24 cellular contexts compared by ENCODE assay signal in the genomic region with DNA sequence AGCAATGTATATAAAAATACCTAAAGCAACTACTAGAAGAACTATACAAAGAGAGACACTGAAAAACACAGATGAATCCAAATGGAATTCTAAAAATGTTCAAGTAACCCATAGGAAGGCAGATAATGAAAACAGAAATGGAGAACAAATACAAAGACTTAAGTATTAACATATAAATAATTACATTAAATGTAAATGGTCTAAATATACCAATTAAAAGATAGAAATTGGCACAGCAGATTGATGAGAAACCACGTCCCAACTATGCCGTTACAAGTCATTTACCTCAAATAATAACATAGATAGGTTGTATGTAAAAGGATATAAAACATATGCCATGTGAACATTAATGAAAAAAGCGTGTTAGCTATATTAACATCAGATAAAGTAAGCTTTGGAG.
"Had no signal": no experiment of that assay in that cellular context is flagged by ENCODE, and none has a peak within 500 bp of the region (broad histone marks: within the 10 kb centered on the region; RNA-seq: fewer than 3 reads in every experiment).

No MANE protein-coding gene starts in this region.

- H3K27me3 Mint-ChIP-seq: naive B cell had no signal

- H3K36me3 ChIP-seq: esophagus muscularis mucosa, gastroesophageal sphincter, heart right ventricle, left lung, lower lobe of right lung had no signal

- H3K27ac ChIP-seq: coronary artery, dorsolateral prefrontal cortex, esophagus muscularis mucosa, foreskin keratinocyte, gastroesophageal sphincter, heart right ventricle, left lung, lower lobe of right lung had no signal

- H3K27me3 ChIP-seq: dorsolateral prefrontal cortex, esophagus muscularis mucosa, foreskin keratinocyte, gastroesophageal sphincter, heart right ventricle, left lung had no signal

- DNase-seq: dermis blood vessel endothelial cell; dorsolateral prefrontal cortex; effector CD4-positive, alpha-beta T cell; effector memory CD4-positive, alpha-beta T cell; foreskin keratinocyte; head of caudate nucleus; heart right ventricle; hippocampal formation; left cardiac atrium; left lung; left ventricle myocardium superior; lower lobe of right lung; mesenchymal stem cell; mucosa of descending colon; naive B cell had no signal

- H3K4me3 Mint-ChIP-seq: mesothelial cell of epicardium had no signal

- H3K9me3 ChIP-seq: gastroesophageal sphincter, left lung, lower lobe of right lung, mucosa of descending colon had no signal

- H3K4me3 ChIP-seq: coronary artery, dorsolateral prefrontal cortex, esophagus muscularis mucosa, gastroesophageal sphincter, heart right ventricle, left lung, lower lobe of right lung, mucosa of descending colon had no signal

- H3K4me1 ChIP-seq: foreskin keratinocyte, left lung, lower lobe of right lung had no signal

- ATAC-seq: foreskin keratinocyte, gastroesophageal sphincter, heart right ventricle, left cardiac atrium, left lung, left ventricle myocardium superior, lower lobe of right lung, mucosa of descending colon had no signal

- FAIRE-seq: colon, endothelial cell of umbilical vein, frontal cortex, islet of Langerhans, keratinocyte had no signal

- H3K27ac Mint-ChIP-seq: mesothelial cell of epicardium had no signal
